ENCODE assay signal across 17 cellular contexts in genomic region chr1:196598902-196599301, GRCh38. TPM values are rescaled to one million over a fixed set of nuclear protein-coding genes. Genes with fewer than 3 reads are reported as not detected.
"Had no signal": no experiment of that assay in that cellular context is flagged by ENCODE, and none has a peak within 500 bp of the region (broad histone marks: within the 10 kb centered on the region; RNA-seq: fewer than 3 reads in every experiment).

No MANE protein-coding gene starts in this region.

- H3K9ac ChIP-seq: neural progenitor cell had no signal

- H3K27ac ChIP-seq: foreskin keratinocyte, hepatocyte, left ventricle myocardium inferior, lower lobe of right lung, neural progenitor cell, ovary had no signal

- ATAC-seq: foreskin keratinocyte, left cardiac atrium, lower lobe of right lung, natural killer cell, right cardiac atrium had no signal

- DNase-seq: dermis blood vessel endothelial cell; foreskin keratinocyte; head of caudate nucleus; kidney; left cardiac atrium; left ventricle myocardium inferior; lower lobe of right lung; natural killer cell; nucleus accumbens; ovary; right cardiac atrium; stimulated activated CD4-positive, alpha-beta T cell treated with anti-CD3 and anti-CD28 coated beads, Interleukin-2, amount 100 ng/mL, for 48 hours; stimulated activated naive CD4-positive, alpha-beta T cell treated with Interleukin-2 at 50 U/mL for 16 hours; trophoblast cell had no signal

- H3K4me1 ChIP-seq: foreskin keratinocyte, left ventricle myocardium inferior, lower lobe of right lung, neural progenitor cell had no signal

- H3K4me2 ChIP-seq: hepatocyte, neural progenitor cell, smooth muscle cell had no signal

- H3K4me3 ChIP-seq: hepatocyte, left ventricle myocardium inferior, lower lobe of right lung, neural progenitor cell, ovary, smooth muscle cell had no signal

- H2AFZ ChIP-seq: hepatocyte, neural progenitor cell had no signal

- H3K9me3 ChIP-seq: left ventricle myocardium inferior, lower lobe of right lung, ovary had no signal

- H3K27me3 ChIP-seq: foreskin keratinocyte, hepatocyte, neural progenitor cell, ovary had no signal

- H3K36me3 ChIP-seq: left ventricle myocardium inferior, lower lobe of right lung, ovary had no signal

RNA-seq across cellular contexts. Expression of gene KCNT2, which starts 9.3 kb away (rescaled TPM):
- total RNA-seq: foreskin keratinocyte, natural killer cell had no signal
- polyA plus RNA-seq: foreskin keratinocyte had no signal
